In the genomic region with DNA sequence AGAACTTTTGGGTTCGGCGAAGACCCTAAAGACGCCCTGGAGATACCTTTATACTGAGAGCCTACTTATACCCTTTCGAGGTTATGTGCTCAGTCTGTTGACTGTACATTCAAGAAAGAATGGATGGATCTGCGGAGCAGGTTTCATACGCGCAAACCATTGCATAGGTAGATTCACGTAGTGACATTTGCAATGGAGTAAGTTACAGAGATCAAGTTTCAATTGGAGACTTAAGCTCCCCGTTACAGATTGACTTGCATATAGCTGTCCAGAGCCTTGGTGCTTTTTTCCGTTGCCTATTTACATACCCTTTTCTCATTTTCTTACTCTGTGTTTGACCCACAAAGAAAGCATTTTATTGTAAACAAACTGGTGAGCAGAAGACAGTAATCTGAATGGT, we compare ENCODE assay signal across 7 cellular contexts. TPM values are rescaled to one million over a fixed set of nuclear protein-coding genes. Genes with fewer than 3 reads are reported as not detected.
A peak's percentile ranks its signal among the peaks of the same experiment; 100 is the strongest.
DNase-seq lines count a peak whose midpoint lies in the region; ATAC-seq and TF ChIP-seq lines count a peak whose summit lies in the region.

No MANE protein-coding gene starts in this region.

- H3K4me1 ChIP-seq in gastroesophageal sphincter (peaks cover 9 to 46% (median 18%) of the 10 kb centered on the region in 3 donors), smooth muscle cell (ENCODE audit: low read depth) (peaks cover 14% of the 10 kb centered on the region)

- 6 to 8% methylated on average over 9 to 10 of the region's 10 CpGs for WGBS in gastroesophageal sphincter (ENCODE audit: low coverage in 1 of 2), 2 donors
- WGBS in smooth muscle cell (ENCODE audit: low lambda C conversion rate) = 8% methylated on average over 10 of the region's 10 CpGs

- peak overlapping the region; percentile 99 for H3K9ac ChIP-seq in smooth muscle cell (ENCODE audit: low read depth)

- ATAC-seq in gastroesophageal sphincter (no peak), HG03139 (IDR thresholded peaks at IDR 0.05; ENCODE audit: unreplicated experiment) (no peak)

- no peak for TF ChIP-seq EP300 in gastroesophageal sphincter (IDR thresholded peaks at IDR 0.05)

- H4K20me1 ChIP-seq in smooth muscle cell (ENCODE audit: low read depth) = peaks cover 50% of the 10 kb centered on the region

- no peaks in the 10 kb centered on the region for H3F3A ChIP-seq in smooth muscle cell (ENCODE audit: low read depth)

- TF ChIP-seq POLR2A in gastroesophageal sphincter (IDR thresholded peaks at IDR 0.05) = no peak

- peak overlapping the region; percentile 75 for H2AFZ ChIP-seq in smooth muscle cell (ENCODE audit: low read depth)

- DNase-seq in HFF-Myc (ENCODE audit: extremely low read depth, low read depth) (no peak), WERI-Rb-1 (no peak), smooth muscle cell (lab: John Stamatoyannopoulos, UW; ENCODE audit: unreplicated experiment) (no peak), COR-L47 (lab: John Stamatoyannopoulos, UW) (no peak), NCI-H1092 (lab: John Stamatoyannopoulos, UW) (no peak)

- peaks cover 2% of the 10 kb centered on the region for H3K9me3 ChIP-seq in WERI-Rb-1 (ENCODE audit: severe bottlenecking)
- H3K9me3 ChIP-seq in gastroesophageal sphincter = no peaks in the 10 kb centered on the region
- H3K9me3 ChIP-seq in smooth muscle cell (replicated peaks; ENCODE audit: low read depth) = no peaks in the 10 kb centered on the region

- H3K27me3 ChIP-seq in WERI-Rb-1 (ENCODE audit: insufficient read depth, low read depth, severe bottlenecking) (no peaks in the 10 kb centered on the region), gastroesophageal sphincter (no peaks in the 10 kb centered on the region), smooth muscle cell (ENCODE audit: low read depth) (no peaks in the 10 kb centered on the region)

- peak overlapping the region; percentile 96 for H3K4me2 ChIP-seq in smooth muscle cell

- TF ChIP-seq CTCF in HFF-Myc (IDR thresholded peaks at IDR 0.05; ENCODE audit: low read depth, low read length, missing control alignments) (no peak), WERI-Rb-1 (IDR thresholded peaks at IDR 0.05; ENCODE audit: low read depth, low read length) (no peak), gastroesophageal sphincter (IDR thresholded peaks at IDR 0.05) (no peak), smooth muscle cell (IDR thresholded peaks at IDR 0.05; ENCODE audit: borderline replicate concordance, insufficient read depth, poor library complexity, severe bottlenecking) (no peak)

- H3K27ac ChIP-seq in WERI-Rb-1 = peak overlapping the region; percentile 100; the same call in 1 of the 2 replicates
- peak overlapping the region in 2 of 4 donors; percentile 90 to 94 for H3K27ac ChIP-seq in gastroesophageal sphincter
- peak overlapping the region; percentile 98 for H3K27ac ChIP-seq in smooth muscle cell (ENCODE audit: low read depth)

- H3K4me3 ChIP-seq in HFF-Myc (replicated peaks; ENCODE audit: low read depth, low read length) = peak overlapping the region; percentile 88
- H3K4me3 ChIP-seq in WERI-Rb-1 (ENCODE audit: low read depth, low read length) = peak overlapping the region; percentile 98
- peak overlapping the region; percentile 39 to 74 for H3K4me3 ChIP-seq in gastroesophageal sphincter
- peak overlapping the region; percentile 86 for H3K4me3 ChIP-seq in smooth muscle cell

- H3K36me3 ChIP-seq in WERI-Rb-1 = peaks cover 31% of the 10 kb centered on the region
- H3K36me3 ChIP-seq in gastroesophageal sphincter = peaks cover 2 to 15% of the 10 kb centered on the region in 2 donors
- H3K36me3 ChIP-seq in smooth muscle cell (ENCODE audit: low read depth) = peaks cover 6% of the 10 kb centered on the region

- peaks cover 58% of the 10 kb centered on the region for H3K79me2 ChIP-seq in smooth muscle cell (ENCODE audit: low read depth)

RNA-seq across cellular contexts. Expression of a gene that starts 0.9 kb away (rescaled TPM):
- total RNA-seq in gastroesophageal sphincter = 10 to 100 TPM; 58.8 to 93.4 (median 65.9) TPM
- total RNA-seq in smooth muscle cell = 88.8 and 95.7 TPM in 2 replicates
- polyA plus RNA-seq in smooth muscle cell = 95.4 and 99.7 TPM in 2 replicates

RNA-seq across cellular contexts. Expression of a gene that starts 20.3 kb away (rescaled TPM):
- total RNA-seq in gastroesophageal sphincter (under 1 TPM in 2 of 4 donors, not detected in 2; 0.19 to 0.54 TPM), smooth muscle cell (0.40 and 1.2 TPM in 2 replicates)
- polyA plus RNA-seq in smooth muscle cell = 0.48 and 1.1 TPM in 2 replicates
